21 cellular contexts compared by ENCODE assay signal in genomic region chr1:39427912-39428311, GRCh38.
"Had no signal": no experiment of that assay in that cellular context is flagged by ENCODE, and none has a peak within 500 bp of the region (broad histone marks: within the 10 kb centered on the region; RNA-seq: fewer than 3 reads in every experiment).

No MANE protein-coding gene starts in this region.

- DNase-seq: activated CD4-positive, alpha-beta memory T cell treated with anti-CD3 and anti-CD28 coated beads for 36 hours; activated CD4-positive, alpha-beta T cell treated with anti-CD3 and anti-CD28 coated beads for 48 hours; activated effector memory CD4-positive, alpha-beta T cell treated with Interleukin-2 at 50 U/mL for 16 hours; activated naive CD4-positive, alpha-beta T cell treated with anti-CD3 and anti-CD28 coated beads, Interleukin-2, amount 10 ng/mL, durations not matched to agents 7 days and 5 days; activated naive CD8-positive, alpha-beta T cell treated with anti-CD3 and anti-CD28 coated beads, Interleukin-2, amount 50 U/mL, for 24 hours; activated T-cell treated with anti-CD3 and anti-CD28 coated beads, Interleukin-2, amount 50 U/mL, for 48 hours; caudate nucleus; effector memory CD8-positive, alpha-beta T cell; esophagus squamous epithelium; heart right ventricle; islet precursor cell; naive thymus-derived CD8-positive, alpha-beta T cell; right lobe of liver; SK-N-SH; small intestine; stimulated activated naive B cell treated with anti-CD40 and anti-IgM and Interleukin-4, amounts not matched to agents 10 μg/mL and 1 μg/mL and 100 μg/mL, for 72 hours; thyroid gland; upper lobe of right lung had no signal

- H3K27me3 ChIP-seq: esophagus squamous epithelium, heart right ventricle, neural progenitor cell, right lobe of liver, thyroid gland, upper lobe of right lung had no signal

- ATAC-seq: activated naive CD8-positive, alpha-beta T cell treated with anti-CD3 and anti-CD28 coated beads, Interleukin-2, amount 50 U/mL, for 24 hours; effector memory CD8-positive, alpha-beta T cell; naive thymus-derived CD8-positive, alpha-beta T cell; right lobe of liver; stimulated activated naive B cell treated with anti-CD40 and anti-IgM and Interleukin-4, amounts not matched to agents 10 μg/mL and 1 μg/mL and 100 μg/mL, for 72 hours; upper lobe of right lung had no signal

- H3K4me3 ChIP-seq: esophagus squamous epithelium, heart right ventricle, neural progenitor cell, prostate gland, right lobe of liver, thyroid gland, upper lobe of right lung had no signal

- H3K9me2 ChIP-seq: SK-N-SH had no signal

- H3K4me1 ChIP-seq: neural progenitor cell, prostate gland, right lobe of liver, thyroid gland, upper lobe of right lung had no signal

- H3K9me3 Mint-ChIP-seq: activated CD4-positive, alpha-beta memory T cell treated with anti-CD3 and anti-CD28 coated beads for 36 hours; activated naive CD4-positive, alpha-beta T cell treated with anti-CD3 and anti-CD28 coated beads, Interleukin-2, amount 10 ng/mL, durations not matched to agents 7 days and 5 days; activated naive CD8-positive, alpha-beta T cell treated with anti-CD3 and anti-CD28 coated beads, Interleukin-2, amount 50 U/mL, for 24 hours; effector memory CD8-positive, alpha-beta T cell; mesothelial cell of epicardium; naive thymus-derived CD8-positive, alpha-beta T cell; neural progenitor cell; stimulated activated naive B cell treated with anti-CD40 and anti-IgM and Interleukin-4, amounts not matched to agents 10 μg/mL and 1 μg/mL and 100 μg/mL, for 72 hours had no signal

- H3K9ac ChIP-seq: neural progenitor cell, SK-N-SH had no signal

- H2AFZ ChIP-seq: neural progenitor cell had no signal

- H3K27ac Mint-ChIP-seq: activated CD4-positive, alpha-beta memory T cell treated with anti-CD3 and anti-CD28 coated beads for 36 hours; activated naive CD4-positive, alpha-beta T cell treated with anti-CD3 and anti-CD28 coated beads, Interleukin-2, amount 10 ng/mL, durations not matched to agents 7 days and 5 days; activated naive CD8-positive, alpha-beta T cell treated with anti-CD3 and anti-CD28 coated beads, Interleukin-2, amount 50 U/mL, for 24 hours; mesothelial cell of epicardium; neural progenitor cell; stimulated activated naive B cell treated with anti-CD40 and anti-IgM and Interleukin-4, amounts not matched to agents 10 μg/mL and 1 μg/mL and 100 μg/mL, for 72 hours had no signal

- H3K36me3 ChIP-seq: prostate gland had no signal

- H3K27ac ChIP-seq: esophagus squamous epithelium, neural progenitor cell, prostate gland, right lobe of liver, thyroid gland, upper lobe of right lung had no signal

- H3K4me2 ChIP-seq: neural progenitor cell, SK-N-SH had no signal

- H3K9me3 ChIP-seq: esophagus squamous epithelium, heart right ventricle, prostate gland, right lobe of liver, SK-N-SH, thyroid gland, upper lobe of right lung had no signal
